Comparison of ENCODE assay signal across 19 cellular contexts in genomic region chr1:168083456-168084325, GRCh38. TPM values are rescaled to one million over a fixed set of nuclear protein-coding genes. Genes with fewer than 3 reads are reported as not detected.
DNase-seq lines count a peak whose midpoint lies in the region; ATAC-seq and TF ChIP-seq lines count a peak whose summit lies in the region.
"Had no signal": no experiment of that assay in that cellular context is flagged by ENCODE, and none has a peak within 500 bp of the region (broad histone marks: within the 10 kb centered on the region; RNA-seq: fewer than 3 reads in every experiment).

No MANE protein-coding gene starts in this region.

- TF ChIP-seq POLR2A in IMR-90 (IDR thresholded peaks at IDR 0.05; ENCODE audit: low read depth, low read length) = no peak

- TF ChIP-seq RAD21 in IMR-90 (IDR thresholded peaks at IDR 0.05; ENCODE audit: low read length) = no peak

- ATAC-seq in IMR-90 (ENCODE audit: low read depth) (no peak), upper lobe of right lung (no peak), HG03521 (IDR thresholded peaks at IDR 0.05; ENCODE audit: unreplicated experiment) (no peak), HG03280 (IDR thresholded peaks at IDR 0.05; ENCODE audit: unreplicated experiment) (no peak)
- no peak for ATAC-seq in activated naive CD4-positive, alpha-beta T cell treated with anti-CD3 and anti-CD28 coated beads, Interleukin-2, amount 50 U/mL, for 72 hours

- no peak overlapping the region for H4K8ac ChIP-seq in IMR-90 (ENCODE audit: low read depth in 2 of 2, low read length in 2 of 2)

- no CpG with 5 or more reads among the region's 7 CpGs for WGBS in IMR-90 (ENCODE audit: extremely low coverage in 2 of 2, insufficient read length in 1 of 2), 2 experiments

- no peak overlapping the region for H2BK20ac ChIP-seq in IMR-90 (ENCODE audit: low read depth, low read length)

- H3K27me3 ChIP-seq in IMR-90 (ENCODE audit: control insufficient read depth, insufficient read depth, low read length) (no peaks in the 10 kb centered on the region), upper lobe of right lung (no peaks in the 10 kb centered on the region)

- H3K4me1 ChIP-seq in IMR-90 (ENCODE audit: control insufficient read depth, insufficient read depth, low read length) = peaks cover 9% of the 10 kb centered on the region; the same call in 1 of the 2 replicates
- H3K4me1 ChIP-seq in upper lobe of right lung = peaks cover 10% of the 10 kb centered on the region

- H2BK5ac ChIP-seq in IMR-90 (ENCODE audit: low read depth, low read length, poor library complexity, severe bottlenecking) = no peak overlapping the region

- H3K9me1 ChIP-seq in IMR-90 (ENCODE audit: insufficient read depth, low read length) = peaks cover 22% of the 10 kb centered on the region

- H3K79me1 ChIP-seq in IMR-90 (ENCODE audit: low read depth in 1 of 2, low read length in 2 of 2) = peaks cover 0 to 40% of the 10 kb centered on the region in 2 experiments; a peak in 2 of 4 replicates

- no peak overlapping the region; the same call in 1 of the 2 replicates for H3K4ac ChIP-seq in IMR-90 (ENCODE audit: low read depth, low read length)

- H3K4me3 Mint-ChIP-seq in chondrocyte (ENCODE audit: unreplicated experiment) (no peak overlapping the region), osteocyte (ENCODE audit: unreplicated experiment) (no peak overlapping the region)
- H3K4me3 Mint-ChIP-seq: B cell; CD4-positive, CD25-positive, alpha-beta regulatory T cell had no signal

- in situ Hi-C loops in IMR-90 (cut with MboI; ENCODE audit: low sequenced_read_pairs) = loop anchor here (10.0 kb wide), 1 partner anchor 369 kb away; no protein-coding TSS in a partner anchor

- POLR2A ChIA-PET in IMR-90 (lab: Charles Lee; ENCODE audit: unreplicated experiment) = no interaction called here

- H3K4me2 ChIP-seq in IMR-90 (ENCODE audit: low read depth, low read length) = no peak overlapping the region

- peak overlapping the region; percentile 34 for H3K27ac Mint-ChIP-seq in chondrocyte (ENCODE audit: unreplicated experiment)
- H3K27ac Mint-ChIP-seq in osteocyte (ENCODE audit: unreplicated experiment) = no peak overlapping the region
- H3K27ac Mint-ChIP-seq in activated naive CD4-positive, alpha-beta T cell treated with anti-CD3 and anti-CD28 coated beads, Interleukin-2, amount 50 U/mL, for 72 hours = no peak overlapping the region
- H3K27ac Mint-ChIP-seq: B cell had no signal

- no peak overlapping the region for H3K9ac ChIP-seq in IMR-90 (ENCODE audit: low read depth, low read length)

- H3K27me3 Mint-ChIP-seq in chondrocyte (ENCODE audit: low read depth) = no peaks in the 10 kb centered on the region
- H3K27me3 Mint-ChIP-seq in osteocyte (ENCODE audit: unreplicated experiment) = no peaks in the 10 kb centered on the region
- H3K27me3 Mint-ChIP-seq: B cell; CD4-positive, CD25-positive, alpha-beta regulatory T cell had no signal

- H3K23ac ChIP-seq in IMR-90 (ENCODE audit: low read depth, low read length) = 0 out of 2 replicates have a peak overlapping the region, but pooled peaks have one; percentile 37

- H3K9me3 Mint-ChIP-seq in chondrocyte (ENCODE audit: low read depth) (no peaks in the 10 kb centered on the region), osteocyte (ENCODE audit: unreplicated experiment) (no peaks in the 10 kb centered on the region)
- H3K9me3 Mint-ChIP-seq in activated naive CD4-positive, alpha-beta T cell treated with anti-CD3 and anti-CD28 coated beads, Interleukin-2, amount 50 U/mL, for 72 hours = no peaks in the 10 kb centered on the region
- H3K9me3 Mint-ChIP-seq: CD4-positive, CD25-positive, alpha-beta regulatory T cell had no signal

- intact Hi-C loops in IMR-90 (cut with micrococcal nuclease) = loop anchor here (5.0 kb wide), 3 partner anchors 54 to 291 kb away; partner anchors contain the start of genes DCAF6, GPR161 and MPC2
- intact Hi-C loops in upper lobe of right lung (cut with DNase I) = no loop called here

- CTCF ChIA-PET in IMR-90 (lab: Yijun Ruan, JAX) = interaction anchor here (0.7 to 3.5 kb wide), 6 partner anchors 9 to 149 kb away, joined by 3 to 12 read pairs (median 7); no protein-coding TSS in a partner anchor

- TF ChIP-seq CTCF in GM12873 (IDR thresholded peaks at IDR 0.05; ENCODE audit: insufficient read depth, low read depth, low read length, missing control alignments) (peak; percentile 13), IMR-90 (conservative IDR thresholded peaks at IDR 0.05; ENCODE audit: low read depth, low read length) (no peak), chondrocyte (IDR thresholded peaks at IDR 0.05) (no peak), osteocyte (IDR thresholded peaks at IDR 0.05) (no peak), upper lobe of right lung (IDR thresholded peaks at IDR 0.05) (no peak)

- peak overlapping the region; percentile 58 for H2AK9ac ChIP-seq in IMR-90 (replicated peaks; ENCODE audit: low read depth, low read length, poor library complexity)

- H2BK15ac ChIP-seq in IMR-90 (ENCODE audit: low read depth, low read length) = no peak overlapping the region

- H3K56ac ChIP-seq in IMR-90 (ENCODE audit: extremely low read depth, insufficient read depth, low read length) = no peak overlapping the region

- H4K91ac ChIP-seq in IMR-90 (ENCODE audit: insufficient read depth, low read depth, low read length) = no peak overlapping the region

- no peak overlapping the region for H2AFZ ChIP-seq in IMR-90 (replicated peaks; ENCODE audit: low read length, poor library complexity)

- H2BK120ac ChIP-seq in IMR-90 (ENCODE audit: low read depth, low read length) = no peak overlapping the region

- H3K4me3 ChIP-seq in IMR-90 (ENCODE audit: insufficient read depth, low read depth, low read length) = no peak overlapping the region
- H3K4me3 ChIP-seq in upper lobe of right lung = no peak overlapping the region
- H3K4me3 ChIP-seq: K562 had no signal

- no peak overlapping the region for H3K14ac ChIP-seq in IMR-90 (replicated peaks; ENCODE audit: low read depth, low read length)

- no peak overlapping the region for H3K18ac ChIP-seq in IMR-90 (ENCODE audit: low read depth, low read length)

- H3K27ac ChIP-seq in IMR-90 (ENCODE audit: insufficient read depth, low read length) = no peak overlapping the region
- H3K27ac ChIP-seq in upper lobe of right lung = no peak overlapping the region

- peaks cover 9% of the 10 kb centered on the region for H3K36me3 Mint-ChIP-seq in chondrocyte (ENCODE audit: low read depth)
- H3K36me3 Mint-ChIP-seq in osteocyte (ENCODE audit: unreplicated experiment) = peaks cover 21% of the 10 kb centered on the region
- H3K36me3 Mint-ChIP-seq in activated naive CD4-positive, alpha-beta T cell treated with anti-CD3 and anti-CD28 coated beads, Interleukin-2, amount 50 U/mL, for 72 hours = no peaks in the 10 kb centered on the region
- H3K36me3 Mint-ChIP-seq: CD4-positive, CD25-positive, alpha-beta regulatory T cell had no signal

- dilution Hi-C loops in IMR-90 (cut with HindIII; ENCODE audit: low sequenced_read_pairs, unreplicated experiment) = no loop called here

- H4K20me1 ChIP-seq in IMR-90 (ENCODE audit: insufficient read depth, low read length) = peaks cover 19% of the 10 kb centered on the region; the same call in 1 of the 2 replicates

- H2AK5ac ChIP-seq in IMR-90 (ENCODE audit: low read depth, low read length) = no peak overlapping the region

- no TSS peak for BruUV-seq in IMR-90 (replicated peaks; lab: Mats Ljungman, UMichigan)

- H3K4me1 Mint-ChIP-seq in chondrocyte (ENCODE audit: low read depth) (peaks cover 52% of the 10 kb centered on the region), osteocyte (ENCODE audit: unreplicated experiment) (peaks cover 12% of the 10 kb centered on the region)

- no peak overlapping the region for H4K5ac ChIP-seq in IMR-90 (ENCODE audit: low read depth, low read length)

- H3K36me3 ChIP-seq in IMR-90 (ENCODE audit: control insufficient read depth, insufficient read depth, low read length) (peaks cover 18% of the 10 kb centered on the region), upper lobe of right lung (no peaks in the 10 kb centered on the region)

- H3K9me3 ChIP-seq in IMR-90 (ENCODE audit: control insufficient read depth, insufficient read depth, low read length) = no peaks in the 10 kb centered on the region
- no peaks in the 10 kb centered on the region for H3K9me3 ChIP-seq in upper lobe of right lung
- H3K9me3 ChIP-seq: Caco-2 had no signal

- DNase-seq in IMR-90 (no peak), chondrocyte (ENCODE audit: low spot score) (no peak), osteocyte (ENCODE audit: extremely low spot score, unreplicated experiment) (peak; percentile 48), upper lobe of right lung (no peak)
- no peak for DNase-seq in activated naive CD4-positive, alpha-beta T cell treated with anti-CD3 and anti-CD28 coated beads, Interleukin-2, amount 50 U/mL, for 72 hours (ENCODE audit: low spot score in 2 of 2)
- DNase-seq: Caco-2, DMS153, EL, HCEC 1CT, NCI-H1092, NCI-H146, NCI-H2081 treated with DMSO at 0.1 percent for 48 hours, SHP77 treated with DMSO at 0.1 percent for 48 hours had no signal

TF ChIP-seq in IMR-90, 13 proteins besides CTCF, POLR2A, EP300 and RAD21:
- no peak for TF ChIP-seq MAFK (IDR thresholded peaks at IDR 0.05; ENCODE audit: low read depth, low read length)
- TF ChIP-seq MAZ (IDR thresholded peaks at IDR 0.05; ENCODE audit: borderline replicate concordance, low read depth, low read length) = no peak
- TF ChIP-seq MXI1 (IDR thresholded peaks at IDR 0.05; ENCODE audit: borderline replicate concordance, low read depth, low read length) = no peak

RNA-seq across cellular contexts. Expression of gene GPR161, which starts 53.0 kb away (rescaled TPM):
- total RNA-seq in IMR-90 (2012; rRNA removed) (11.1 and 13.3 TPM in 2 replicates), chondrocyte (30.8 to 33.5 TPM (median 32.8 TPM) in 3 replicates), osteocyte (36.8 and 38.5 TPM in 2 replicates), upper lobe of right lung (14.5 TPM)
- 12.4 and 12.5 TPM in 2 replicates for polyA plus RNA-seq in IMR-90 (2012; rRNA removed)
- polyA plus RNA-seq in IMR-90 (2012; cell fraction: cytosol; rRNA removed) = 8.8 and 12.9 TPM in 2 replicates
- 8.4 and 15.0 TPM in 2 replicates for polyA plus RNA-seq in IMR-90 (2012; cell fraction: nucleus; rRNA removed; ENCODE audit: low replicate concordance)
- under 1 TPM; 0.34 to 0.53 TPM for total RNA-seq in activated naive CD4-positive, alpha-beta T cell treated with anti-CD3 and anti-CD28 coated beads, Interleukin-2, amount 50 U/mL, for 72 hours
- total RNA-seq: CD4-positive, CD25-positive, alpha-beta regulatory T cell had no signal
- polyA plus RNA-seq: CD4-positive, CD25-positive, alpha-beta regulatory T cell had no signal
